14 cellular contexts compared by ENCODE assay signal in genomic region chr11:133953571-133953970, GRCh38. TPM values are rescaled to one million over a fixed set of nuclear protein-coding genes. Genes with fewer than 3 reads are reported as not detected.
DNase-seq lines count a peak whose midpoint lies in the region; ATAC-seq and TF ChIP-seq lines count a peak whose summit lies in the region.
"Had no signal": no experiment of that assay in that cellular context is flagged by ENCODE, and none has a peak within 500 bp of the region (broad histone marks: within the 10 kb centered on the region; RNA-seq: fewer than 3 reads in every experiment).

No MANE protein-coding gene starts in this region.

- peaks cover 2% of the 10 kb centered on the region for H3K36me3 Mint-ChIP-seq in activated CD8-positive, alpha-beta memory T cell treated with anti-CD3 and anti-CD28 coated beads, Interleukin-2, amount 10 ng/mL, durations not matched to agents 7 days and 5 days
- H3K36me3 Mint-ChIP-seq in activated CD8-positive, alpha-beta T cell treated with anti-CD3 and anti-CD28 coated beads for 36 hours (ENCODE audit: low read depth), result peaks cover 25% of the 10 kb centered on the region
- H3K36me3 Mint-ChIP-seq in stimulated activated effector memory CD8-positive, alpha-beta T cell treated with anti-CD3 and anti-CD28 coated beads, Interleukin-12 subunit alpha, Interleukin-12 subunit beta, amount 100 ng/mL, for 72 hours, result no peaks in the 10 kb centered on the region

- H3K4me3 ChIP-seq in esophagus squamous epithelium, result no peak overlapping the region
- H3K4me3 ChIP-seq: gastrocnemius medialis, K562, SJCRH30 had no signal

- H3K27me3 ChIP-seq in esophagus squamous epithelium (peaks cover 0 to 97% (median 3%) of the 10 kb centered on the region in 4 donors), foreskin keratinocyte (peaks cover 62% of the 10 kb centered on the region)

- peaks cover 19 to 87% (median 38%) of the 10 kb centered on the region in 3 donors for H3K4me1 ChIP-seq in esophagus squamous epithelium
- no peaks in the 10 kb centered on the region for H3K4me1 ChIP-seq in foreskin keratinocyte
- H3K4me1 ChIP-seq: SJCRH30 had no signal

- no peak for TF ChIP-seq CTCF in activated CD8-positive, alpha-beta T cell treated with anti-CD3 and anti-CD28 coated beads for 36 hours (IDR thresholded peaks at IDR 0.05)
- TF ChIP-seq CTCF in esophagus squamous epithelium (IDR thresholded peaks at IDR 0.05) (no peak), foreskin keratinocyte (conservative IDR thresholded peaks at IDR 0.05) (no peak)

- TF ChIP-seq POLR2A in esophagus squamous epithelium (IDR thresholded peaks at IDR 0.05), result no peak

- no peak overlapping the region for H3K4me3 Mint-ChIP-seq in activated CD8-positive, alpha-beta memory T cell treated with anti-CD3 and anti-CD28 coated beads, Interleukin-2, amount 10 ng/mL, durations not matched to agents 7 days and 5 days
- H3K4me3 Mint-ChIP-seq in activated CD8-positive, alpha-beta T cell treated with anti-CD3 and anti-CD28 coated beads for 36 hours, result peak overlapping the region; percentile 89
- peak overlapping the region; percentile 81 for H3K4me3 Mint-ChIP-seq in stimulated activated effector memory CD8-positive, alpha-beta T cell treated with anti-CD3 and anti-CD28 coated beads, Interleukin-12 subunit alpha, Interleukin-12 subunit beta, amount 100 ng/mL, for 72 hours

- H3K9me3 Mint-ChIP-seq in activated CD8-positive, alpha-beta memory T cell treated with anti-CD3 and anti-CD28 coated beads, Interleukin-2, amount 10 ng/mL, durations not matched to agents 7 days and 5 days (ENCODE audit: low read depth), result no peaks in the 10 kb centered on the region
- H3K9me3 Mint-ChIP-seq in activated CD8-positive, alpha-beta T cell treated with anti-CD3 and anti-CD28 coated beads for 36 hours, result no peaks in the 10 kb centered on the region
- H3K9me3 Mint-ChIP-seq in stimulated activated effector memory CD8-positive, alpha-beta T cell treated with anti-CD3 and anti-CD28 coated beads, Interleukin-12 subunit alpha, Interleukin-12 subunit beta, amount 100 ng/mL, for 72 hours, result no peaks in the 10 kb centered on the region

- no peak for DNase-seq in activated CD8-positive, alpha-beta memory T cell treated with anti-CD3 and anti-CD28 coated beads, Interleukin-2, amount 10 ng/mL, durations not matched to agents 7 days and 5 days
- no peak for DNase-seq in activated CD8-positive, alpha-beta memory T cell treated with anti-CD3 and anti-CD28 coated beads, Interleukin-2, amount 50 U/mL, for 4 hours
- no peak for DNase-seq in activated CD8-positive, alpha-beta T cell treated with anti-CD3 and anti-CD28 coated beads for 36 hours
- no peak for DNase-seq in esophagus squamous epithelium (lab: John Stamatoyannopoulos, UW)
- no peak for DNase-seq in stimulated activated effector memory CD8-positive, alpha-beta T cell treated with anti-CD3 and anti-CD28 coated beads, Interleukin-12 subunit alpha, Interleukin-12 subunit beta, amount 100 ng/mL, for 72 hours (ENCODE audit: low spot score in 2 of 2)
- no peak for DNase-seq in NCI-H748 treated with DMSO at 0.1 percent for 48 hours (lab: John Stamatoyannopoulos, UW)
- no peak for DNase-seq in foreskin keratinocyte
- DNase-seq: gastrocnemius medialis; NCI-H345; SJCRH30; stimulated activated CD4-positive, alpha-beta T cell treated with anti-CD3 and anti-CD28 coated beads, Interleukin-12 subunit alpha, Interleukin-12 subunit beta, amount 100 ng/mL, for 4 hours had no signal

- H3K27ac ChIP-seq in esophagus squamous epithelium (peak overlapping the region in 3 of 4 donors; percentile 80 to 88 (median 86)), foreskin keratinocyte (no peak overlapping the region)
- H3K27ac ChIP-seq: gastrocnemius medialis, SJCRH30 had no signal

- intact Hi-C loops in activated CD8-positive, alpha-beta T cell treated with anti-CD3 and anti-CD28 coated beads for 36 hours (cut with micrococcal nuclease), result no loop called here
- intact Hi-C loops in esophagus squamous epithelium (cut with DNase I), result no loop called here

- no peak for ATAC-seq in activated CD8-positive, alpha-beta memory T cell treated with anti-CD3 and anti-CD28 coated beads, Interleukin-2, amount 10 ng/mL, durations not matched to agents 7 days and 5 days
- no peak for ATAC-seq in activated CD8-positive, alpha-beta T cell treated with anti-CD3 and anti-CD28 coated beads for 36 hours
- ATAC-seq in stimulated activated effector memory CD8-positive, alpha-beta T cell treated with anti-CD3 and anti-CD28 coated beads, Interleukin-12 subunit alpha, Interleukin-12 subunit beta, amount 100 ng/mL, for 72 hours, result no peak
- ATAC-seq in GM18517 (IDR thresholded peaks at IDR 0.05; ENCODE audit: unreplicated experiment) (no peak), foreskin keratinocyte (no peak)
- ATAC-seq: gastrocnemius medialis, HCT116, K562 had no signal

- 47 to 58% methylated on average over 3 to 6 of the region's 6 CpGs for whole genome bisulfite sequencing in esophagus squamous epithelium, 2 donors

- H3K27me3 Mint-ChIP-seq in activated CD8-positive, alpha-beta memory T cell treated with anti-CD3 and anti-CD28 coated beads, Interleukin-2, amount 10 ng/mL, durations not matched to agents 7 days and 5 days, result peaks cover 25% of the 10 kb centered on the region
- H3K27me3 Mint-ChIP-seq in activated CD8-positive, alpha-beta T cell treated with anti-CD3 and anti-CD28 coated beads for 36 hours, result peaks cover 6% of the 10 kb centered on the region

- H3K36me3 ChIP-seq in esophagus squamous epithelium, result no peaks in the 10 kb centered on the region
- H3K36me3 ChIP-seq: gastrocnemius medialis, SJCRH30 had no signal

- CTCF ChIA-PET in activated CD8-positive, alpha-beta memory T cell treated with anti-CD3 and anti-CD28 coated beads, Interleukin-2, amount 10 ng/mL, durations not matched to agents 7 days and 5 days (lab: Charles Lee), result interaction anchor here (1.1 kb wide), 1 partner anchor 26 kb away, joined by 4 read pairs; no protein-coding TSS in a partner anchor
- CTCF ChIA-PET in activated CD8-positive, alpha-beta T cell treated with anti-CD3 and anti-CD28 coated beads for 36 hours (lab: Charles Lee), result no interaction called here

- H3K9me3 ChIP-seq in esophagus squamous epithelium, result no peaks in the 10 kb centered on the region
- H3K9me3 ChIP-seq: gastrocnemius medialis, SJCRH30 had no signal

- POLR2A ChIA-PET in activated CD8-positive, alpha-beta T cell treated with anti-CD3 and anti-CD28 coated beads for 36 hours (lab: Charles Lee), result interaction anchor here (1.0 kb wide), 1 partner anchor 9 kb away, joined by 3 read pairs; no protein-coding TSS in a partner anchor

- H3K27ac Mint-ChIP-seq in activated CD8-positive, alpha-beta memory T cell treated with anti-CD3 and anti-CD28 coated beads, Interleukin-2, amount 10 ng/mL, durations not matched to agents 7 days and 5 days, result peak overlapping the region; percentile 48
- no peak overlapping the region for H3K27ac Mint-ChIP-seq in activated CD8-positive, alpha-beta T cell treated with anti-CD3 and anti-CD28 coated beads for 36 hours
- no peak overlapping the region for H3K27ac Mint-ChIP-seq in stimulated activated effector memory CD8-positive, alpha-beta T cell treated with anti-CD3 and anti-CD28 coated beads, Interleukin-12 subunit alpha, Interleukin-12 subunit beta, amount 100 ng/mL, for 72 hours

- H3K4me1 Mint-ChIP-seq in activated CD8-positive, alpha-beta memory T cell treated with anti-CD3 and anti-CD28 coated beads, Interleukin-2, amount 10 ng/mL, durations not matched to agents 7 days and 5 days, result peaks cover 62% of the 10 kb centered on the region
- H3K4me1 Mint-ChIP-seq in activated CD8-positive, alpha-beta T cell treated with anti-CD3 and anti-CD28 coated beads for 36 hours (ENCODE audit: low read depth), result peaks cover 58% of the 10 kb centered on the region
- peaks cover 49% of the 10 kb centered on the region for H3K4me1 Mint-ChIP-seq in stimulated activated effector memory CD8-positive, alpha-beta T cell treated with anti-CD3 and anti-CD28 coated beads, Interleukin-12 subunit alpha, Interleukin-12 subunit beta, amount 100 ng/mL, for 72 hours

RNA-seq across cellular contexts. Expression of gene IGSF9B, which starts 3.2 kb away (rescaled TPM):
- 10 to 100 TPM; 19.6 to 34.5 TPM for total RNA-seq in activated CD8-positive, alpha-beta memory T cell treated with anti-CD3 and anti-CD28 coated beads, Interleukin-2, amount 10 ng/mL, durations not matched to agents 7 days and 5 days
- 100 to 1,000 TPM; 124 to 136 TPM for total RNA-seq in activated CD8-positive, alpha-beta T cell treated with anti-CD3 and anti-CD28 coated beads for 36 hours
- total RNA-seq in esophagus squamous epithelium, result 1 to 10 TPM; 1.1 to 4.8 (median 1.8) TPM
- total RNA-seq in foreskin keratinocyte, result 0.35 and 1.6 TPM in 2 replicates
- polyA plus RNA-seq in foreskin keratinocyte, result 0.29 and 0.73 TPM in 2 replicates
- total RNA-seq: SJCRH30 had no signal
- polyA plus RNA-seq: K562 had no signal
